ENCODE assay signal across 8 cellular contexts in genomic region chr17:41812176-41813038, GRCh38. TPM values are rescaled to one million over a fixed set of nuclear protein-coding genes. Genes with fewer than 3 reads are reported as not detected.
A peak's percentile ranks its signal among the peaks of the same experiment; 100 is the strongest.
DNase-seq lines count a peak whose midpoint lies in the region; ATAC-seq lines count a peak whose summit lies in the region.

FKBP10 (plus strand) TSS chr17:41813004; CDS start chr17:41813035, 31 bp downstream.

- peaks cover 5 to 10% of the 10 kb centered on the region in 2 donors for H3K4me1 ChIP-seq in esophagus (ENCODE audit: control insufficient read depth in 2 of 2, insufficient read depth in 2 of 2, low read length in 1 of 2)

- peak within 1 kb of the TSS in 1 of 2 donors; percentile 56 for H3K27ac ChIP-seq in esophagus (ENCODE audit: low read depth in 2 of 2, low read length in 1 of 2)

- peak; percentile 46 for DNase-seq in Ammon's horn (ENCODE audit: low spot score)
- peak; percentile 95 for DNase-seq in NCI-H510A treated with DMSO at 0.1 percent for 48 hours (lab: John Stamatoyannopoulos, UW)
- DNase-seq in activated T-cell treated with anti-CD3 and anti-CD28 coated beads for 4 hours, result peak; percentile 14
- DNase-seq in midbrain (lab: John Stamatoyannopoulos, UW), result peak; percentile 59
- peak; percentile 46 to 51 for DNase-seq in stimulated activated naive CD8-positive, alpha-beta T cell treated with anti-CD3 and anti-CD28 coated beads, Interleukin-15, amount 100 ng/mL, for 72 hours
- DNase-seq in Kasumi-1 (lab: John Stamatoyannopoulos, UW), result no peak

- no peaks in the 10 kb centered on the region for H3K36me3 ChIP-seq in esophagus (ENCODE audit: control insufficient read depth in 2 of 2, insufficient read depth in 2 of 2, low read length in 1 of 2)

- peak within 1 kb of the TSS; percentile 85 to 99 for H3K4me3 Mint-ChIP-seq in stimulated activated naive CD8-positive, alpha-beta T cell treated with anti-CD3 and anti-CD28 coated beads, Interleukin-15, amount 100 ng/mL, for 72 hours

- H3K4me3 ChIP-seq in esophagus (ENCODE audit: low read depth in 1 of 2, low read length in 2 of 2), result peak within 1 kb of the TSS; percentile 54 to 71

- peak; percentile 27 for ATAC-seq in GM21723 (IDR thresholded peaks at IDR 0.05; ENCODE audit: unreplicated experiment)
- peak; percentile 45 for ATAC-seq in stimulated activated naive CD8-positive, alpha-beta T cell treated with anti-CD3 and anti-CD28 coated beads, Interleukin-15, amount 100 ng/mL, for 72 hours

- H3K27ac Mint-ChIP-seq in stimulated activated naive CD8-positive, alpha-beta T cell treated with anti-CD3 and anti-CD28 coated beads, Interleukin-15, amount 100 ng/mL, for 72 hours, result peak within 1 kb of the TSS; percentile 47 to 74

- H3K9me3 Mint-ChIP-seq in stimulated activated naive CD8-positive, alpha-beta T cell treated with anti-CD3 and anti-CD28 coated beads, Interleukin-15, amount 100 ng/mL, for 72 hours, result no peaks in the 10 kb centered on the region

- H3K27me3 ChIP-seq in esophagus (ENCODE audit: control insufficient read depth in 1 of 2, insufficient read depth in 2 of 2, low read length in 2 of 2), result no peaks in the 10 kb centered on the region

- H3K9me3 ChIP-seq in esophagus (ENCODE audit: control insufficient read depth in 2 of 2, insufficient read depth in 1 of 2, low read depth in 1 of 2, low read length in 1 of 2), result no peaks in the 10 kb centered on the region

- peaks cover 38% of the 10 kb centered on the region for H3K27me3 Mint-ChIP-seq in stimulated activated naive CD8-positive, alpha-beta T cell treated with anti-CD3 and anti-CD28 coated beads, Interleukin-15, amount 100 ng/mL, for 72 hours

- WGBS in esophagus, 2 donors, result 2 to 6% methylated on average over 39 of the region's 39 CpGs

- peaks cover 37% of the 10 kb centered on the region for H3K4me1 Mint-ChIP-seq in stimulated activated naive CD8-positive, alpha-beta T cell treated with anti-CD3 and anti-CD28 coated beads, Interleukin-15, amount 100 ng/mL, for 72 hours

RNA-seq across cellular contexts. Expression of gene FKBP10, which starts in this region (rescaled TPM):
- polyA plus RNA-seq in esophagus, result 1 to 10 TPM; 5.8 to 5.9 TPM

Comparison
In these comparisons a context has a peak if more than half of its experiments do, and no peak if none do; other contexts are left out.
1. DNase-seq: peak in Ammon's horn (single experiment), NCI-H510A treated with DMSO at 0.1 percent for 48 hours (single experiment), activated T-cell treated with anti-CD3 and anti-CD28 coated beads for 4 hours (single experiment), midbrain (single experiment) and stimulated activated naive CD8-positive, alpha-beta T cell treated with anti-CD3 and anti-CD28 coated beads, Interleukin-15, amount 100 ng/mL, for 72 hours (2 of 2); none in Kasumi-1 (0 of 2).